In the genomic region with DNA sequence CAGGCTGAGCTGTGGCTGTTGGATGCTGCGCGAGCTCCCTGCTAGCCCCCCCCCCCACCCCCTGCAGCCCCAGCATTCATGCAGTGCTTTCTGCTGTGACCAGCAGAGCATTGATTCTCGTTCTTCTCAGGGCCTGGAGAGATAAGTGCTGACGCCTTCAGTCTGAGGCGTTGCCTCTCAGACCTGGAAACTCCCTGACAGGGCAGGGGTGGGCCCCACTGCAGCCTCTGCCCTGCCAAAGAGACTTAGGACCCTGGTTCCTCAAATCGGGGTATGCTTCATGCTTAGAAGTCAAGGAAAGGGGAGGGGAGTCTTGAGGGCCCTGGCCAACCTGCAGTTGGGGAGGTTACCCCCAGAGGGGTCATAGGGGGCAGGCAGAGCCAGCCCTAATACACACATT, we compare ENCODE assay signal across 15 cellular contexts.
"Had no signal": no experiment of that assay in that cellular context is flagged by ENCODE, and none has a peak within 500 bp of the region (broad histone marks: within the 10 kb centered on the region; RNA-seq: fewer than 3 reads in every experiment).

No MANE protein-coding gene starts in this region.

- H3K27me3 ChIP-seq: body of pancreas had no signal

- H3K4me3 ChIP-seq: body of pancreas, lung, thoracic aorta had no signal

- DNase-seq: activated effector memory CD4-positive, alpha-beta T cell treated with Interleukin-2 at 50 U/mL for 16 hours; amniotic stem cell; body of pancreas; cerebellar nuclear complex; dermis blood vessel endothelial cell; immature natural killer cell; left cardiac atrium; naive thymus-derived CD8-positive, alpha-beta T cell; right cardiac atrium; stimulated activated CD4-positive, alpha-beta T cell treated with anti-CD3 and anti-CD28 coated beads, Interleukin-2, amount 100 ng/mL, for 24 hours; stimulated activated naive CD8-positive, alpha-beta T cell treated with anti-CD3 and anti-CD28 coated beads, Interleukin-15, amount 100 ng/mL, for 72 hours had no signal

- H3K27ac ChIP-seq: body of pancreas, thoracic aorta had no signal

- ATAC-seq: activated CD4-positive, CD25-positive, alpha-beta regulatory T cell treated with anti-CD3 and anti-CD28 coated beads, Interleukin-2, amount 50 U/mL, for 24 hours; body of pancreas; esophagus mucosa; left cardiac atrium; naive thymus-derived CD8-positive, alpha-beta T cell; right cardiac atrium; stimulated activated naive CD8-positive, alpha-beta T cell treated with anti-CD3 and anti-CD28 coated beads, Interleukin-15, amount 100 ng/mL, for 72 hours had no signal

- H3K9me3 ChIP-seq: body of pancreas, thoracic aorta had no signal
